17 cellular contexts compared by ENCODE assay signal in genomic region chr6:44960898-44961297, GRCh38.
DNase-seq lines count a peak whose midpoint lies in the region; TF ChIP-seq lines count a peak whose summit lies in the region.
"Had no signal": no experiment of that assay in that cellular context is flagged by ENCODE, and none has a peak within 500 bp of the region (broad histone marks: within the 10 kb centered on the region; RNA-seq: fewer than 3 reads in every experiment).

No MANE protein-coding gene starts in this region.

- H3K9me2 ChIP-seq in OCI-LY7 (ENCODE audit: insufficient read depth, low read length): no peaks in the 10 kb centered on the region

- no peaks in the 10 kb centered on the region for H3K79me2 ChIP-seq in OCI-LY7 (ENCODE audit: insufficient read depth, low read depth, low read length)

- H3K27me3 Mint-ChIP-seq in CD4-positive, alpha-beta memory T cell: no peaks in the 10 kb centered on the region
- H3K27me3 Mint-ChIP-seq: CD4-positive, alpha-beta T cell had no signal

- CTCF ChIA-PET in CD4-positive, alpha-beta memory T cell (lab: Charles Lee; ENCODE audit: partially characterized antibody): no interaction called here
- CTCF ChIA-PET in OCI-LY7 (lab: Charles Lee; ENCODE audit: unreplicated experiment): no interaction called here

- H3K9me3 ChIP-seq in CD4-positive, alpha-beta memory T cell (ENCODE audit: control insufficient read depth in 1 of 2, low read length in 2 of 2): no peaks in the 10 kb centered on the region
- H3K9me3 ChIP-seq in BE2C (no peaks in the 10 kb centered on the region), OCI-LY7 (ENCODE audit: low read length) (no peaks in the 10 kb centered on the region)
- H3K9me3 ChIP-seq: right lobe of liver, suprapubic skin had no signal

- no peak overlapping the region for H3K4me3 Mint-ChIP-seq in CD4-positive, alpha-beta memory T cell
- H3K4me3 Mint-ChIP-seq: CD4-positive, alpha-beta T cell; nephron progenitor cell had no signal

- no peak overlapping the region for H3K4me2 ChIP-seq in OCI-LY7 (ENCODE audit: low read length)

- intact Hi-C loops in CD4-positive, alpha-beta memory T cell (cut with micrococcal nuclease): no loop called here
- intact Hi-C loops in OCI-LY7 (cut with micrococcal nuclease; ENCODE audit: unreplicated experiment): no loop called here

- POLR2A ChIA-PET in CD4-positive, alpha-beta memory T cell (lab: Charles Lee; ENCODE audit: partially characterized antibody): no interaction called here
- POLR2A ChIA-PET in OCI-LY7 (lab: Charles Lee): interaction anchor here (0.5 kb wide), 1 partner anchor 15 kb away, joined by 3 read pairs; no protein-coding TSS in a partner anchor

- H3K4me1 ChIP-seq in CD4-positive, alpha-beta memory T cell (ENCODE audit: insufficient read depth, low read length): no peaks in the 10 kb centered on the region
- H3K4me1 ChIP-seq in BE2C: no peaks in the 10 kb centered on the region
- no peaks in the 10 kb centered on the region for H3K4me1 ChIP-seq in OCI-LY7 (ENCODE audit: insufficient read depth, low read length, poor library complexity, severe bottlenecking)
- H3K4me1 ChIP-seq: right lobe of liver, suprapubic skin had no signal

- no peaks in the 10 kb centered on the region for H3K27me3 ChIP-seq in CD4-positive, alpha-beta memory T cell (ENCODE audit: insufficient read depth, low read length)
- H3K27me3 ChIP-seq in BE2C: no peaks in the 10 kb centered on the region
- H3K27me3 ChIP-seq: right lobe of liver, suprapubic skin had no signal

- no peak overlapping the region for H3K27ac Mint-ChIP-seq in CD4-positive, alpha-beta memory T cell
- H3K27ac Mint-ChIP-seq: CD4-positive, alpha-beta T cell; nephron progenitor cell had no signal

- no peak overlapping the region for H2AFZ ChIP-seq in OCI-LY7 (ENCODE audit: low read length)

- peaks cover 0 to 2% (median 0%) of the 10 kb centered on the region in 8 donors for H3K9me3 Mint-ChIP-seq in CD4-positive, alpha-beta memory T cell

- TF ChIP-seq CTCF in astrocyte of the spinal cord (IDR thresholded peaks at IDR 0.05; ENCODE audit: low read depth, low read length) (no peak), BE2C (IDR thresholded peaks at IDR 0.05; ENCODE audit: low read depth, low read length) (no peak), OCI-LY7 (conservative IDR thresholded peaks at IDR 0.05; ENCODE audit: low read length) (no peak)

- H3K36me3 Mint-ChIP-seq in CD4-positive, alpha-beta memory T cell: peaks cover 0 to 7% of the 10 kb centered on the region in 2 donors

- H3K4me1 Mint-ChIP-seq in CD4-positive, alpha-beta memory T cell: peaks cover 0 to 8% (median 3%) of the 10 kb centered on the region in 4 donors
- H3K4me1 Mint-ChIP-seq: nephron progenitor cell had no signal

- BruUV-seq in OCI-LY7 (replicated peaks; lab: Mats Ljungman, UMichigan): no TSS peak

- no peaks in the 10 kb centered on the region for H4K20me1 ChIP-seq in OCI-LY7 (ENCODE audit: insufficient read depth, low read length)

- no peak overlapping the region for H3K4me3 ChIP-seq in astrocyte of the spinal cord (ENCODE audit: low read depth, low read length)
- H3K4me3 ChIP-seq in CD4-positive, alpha-beta memory T cell (ENCODE audit: low read length in 2 of 2): no peak overlapping the region
- H3K4me3 ChIP-seq in BE2C (ENCODE audit: low read depth, low read length): no peak overlapping the region
- no peak overlapping the region for H3K4me3 ChIP-seq in OCI-LY7 (ENCODE audit: low read depth, low read length, poor library complexity, severe bottlenecking)
- H3K4me3 ChIP-seq: right lobe of liver, suprapubic skin had no signal

- DNase-seq in EH (ENCODE audit: low read depth) (peak; percentile 42), HS-5 (ENCODE audit: low read depth) (peak; percentile 49), astrocyte of the spinal cord (ENCODE audit: low read depth, low spot score) (peak; percentile 14), kidney tubule cell (ENCODE audit: low spot score) (peak; percentile 72), BE2C (no peak), OCI-LY7 (ENCODE audit: low spot score) (no peak), NOMO-1 treated with dmso at 0.1 percent for 144 hours (lab: John Stamatoyannopoulos, UW; ENCODE audit: unreplicated experiment) (no peak)
- no peak for DNase-seq in CD4-positive, alpha-beta memory T cell
- DNase-seq: amygdala; CD4-positive, alpha-beta T cell; GOT3; head of caudate nucleus; NCI-H1048; nephron progenitor cell; right lobe of liver; T-helper 9 cell had no signal

- in situ Hi-C loops in astrocyte of the spinal cord (cut with HindIII; ENCODE audit: low sequenced_read_pairs): no loop called here

- H3K36me3 ChIP-seq in CD4-positive, alpha-beta memory T cell (ENCODE audit: insufficient read depth, low read length): no peaks in the 10 kb centered on the region
- no peaks in the 10 kb centered on the region for H3K36me3 ChIP-seq in BE2C
- H3K36me3 ChIP-seq in OCI-LY7 (ENCODE audit: insufficient read depth, low read length): no peaks in the 10 kb centered on the region
- H3K36me3 ChIP-seq: right lobe of liver, suprapubic skin had no signal

- no peak overlapping the region for H3K27ac ChIP-seq in CD4-positive, alpha-beta memory T cell (ENCODE audit: low read depth, low read length)
- H3K27ac ChIP-seq in OCI-LY7 (ENCODE audit: low read depth, low read length, poor library complexity, severe bottlenecking): no peak overlapping the region
- H3K27ac ChIP-seq: right lobe of liver, suprapubic skin had no signal

Comparison
In these comparisons a context has a peak if more than half of its experiments do, and no peak if none do; other contexts are left out.
1. DNase-seq: peak in EH (single experiment), HS-5 (single experiment), astrocyte of the spinal cord (single experiment) and kidney tubule cell (single experiment); none in CD4-positive, alpha-beta memory T cell (0 of 5), BE2C (single experiment), OCI-LY7 (single experiment) and NOMO-1 treated with dmso at 0.1 percent for 144 hours (single experiment).